8 cellular contexts compared by ENCODE assay signal in genomic region chr1:197775282-197776262, GRCh38. TPM values are rescaled to one million over a fixed set of nuclear protein-coding genes. Genes with fewer than 3 reads are reported as not detected.
A peak's percentile ranks its signal among the peaks of the same experiment; 100 is the strongest.
DNase-seq lines count a peak whose midpoint lies in the region; ATAC-seq lines count a peak whose summit lies in the region.

Gene DENND1B (minus strand): TSS chr1:197775480. CDS start chr1:197775155, 325 bp downstream.

- peak; percentile 59 for DNase-seq in ACHN
- peak; percentile 80 for DNase-seq in NCI-H748 (lab: John Stamatoyannopoulos, UW; ENCODE audit: unreplicated experiment)
- peak; percentile 87 for DNase-seq in activated CD4-positive, alpha-beta memory T cell treated with anti-CD3 and anti-CD28 coated beads, Interleukin-2, amount 10 ng/mL, durations not matched to agents 7 days and 5 days
- DNase-seq in effector CD4-positive, alpha-beta T cell, result peak; percentile 74
- peak; percentile 80 for DNase-seq in mesendoderm
- DNase-seq in stimulated activated CD8-positive, alpha-beta memory T cell treated with anti-CD3 and anti-CD28 coated beads, Interleukin-15, amount 100 ng/mL, for 24 hours (ENCODE audit: low read depth), result peak; percentile 52

- no peaks in the 10 kb centered on the region for H3K27me3 Mint-ChIP-seq in activated CD4-positive, alpha-beta memory T cell treated with anti-CD3 and anti-CD28 coated beads, Interleukin-2, amount 10 ng/mL, durations not matched to agents 7 days and 5 days

- peaks cover 21% of the 10 kb centered on the region for H3K36me3 Mint-ChIP-seq in activated CD4-positive, alpha-beta memory T cell treated with anti-CD3 and anti-CD28 coated beads, Interleukin-2, amount 10 ng/mL, durations not matched to agents 7 days and 5 days (ENCODE audit: low read depth)

- H3K27me3 ChIP-seq in mesendoderm (ENCODE audit: insufficient read depth, low read length, poor library complexity), result no peaks in the 10 kb centered on the region

- H4K8ac ChIP-seq in mesendoderm (ENCODE audit: low read depth, low read length), result no peak within 1 kb of the TSS

- no peak within 1 kb of the TSS for H3K4ac ChIP-seq in mesendoderm (ENCODE audit: low read depth, low read length)

- peaks cover 67% of the 10 kb centered on the region for H3K4me1 Mint-ChIP-seq in activated CD4-positive, alpha-beta memory T cell treated with anti-CD3 and anti-CD28 coated beads, Interleukin-2, amount 10 ng/mL, durations not matched to agents 7 days and 5 days

- POLR2A ChIA-PET in activated CD4-positive, alpha-beta memory T cell treated with anti-CD3 and anti-CD28 coated beads, Interleukin-2, amount 10 ng/mL, durations not matched to agents 7 days and 5 days (lab: Charles Lee), result interaction anchor here (0.6 to 4.4 kb wide), 15 partner anchors 9 to 906 kb away, joined by 3 to 60 read pairs (median 3); partner anchors contain the start of genes C1orf53, NEK7 and PTPRC

- no peaks in the 10 kb centered on the region for H3K79me1 ChIP-seq in mesendoderm (ENCODE audit: low read length)

- no peaks in the 10 kb centered on the region for H3K4me1 ChIP-seq in mesendoderm (ENCODE audit: control insufficient read depth, low read depth, low read length)

- peak within 1 kb of the TSS; percentile 100 for H3K27ac Mint-ChIP-seq in activated CD4-positive, alpha-beta memory T cell treated with anti-CD3 and anti-CD28 coated beads, Interleukin-2, amount 10 ng/mL, durations not matched to agents 7 days and 5 days

- H3K9ac ChIP-seq in mesendoderm (ENCODE audit: low read length), result peak within 1 kb of the TSS; percentile 77

- peak within 1 kb of the TSS; percentile 74 for H3K23ac ChIP-seq in mesendoderm (ENCODE audit: low read length)

- no peak within 1 kb of the TSS for H2BK5ac ChIP-seq in mesendoderm (ENCODE audit: low read length)

- H2AK5ac ChIP-seq in mesendoderm (ENCODE audit: low read length), result no peak within 1 kb of the TSS

- no peaks in the 10 kb centered on the region for H3K9me3 Mint-ChIP-seq in activated CD4-positive, alpha-beta memory T cell treated with anti-CD3 and anti-CD28 coated beads, Interleukin-2, amount 10 ng/mL, durations not matched to agents 7 days and 5 days

- no peak within 1 kb of the TSS for H2BK15ac ChIP-seq in mesendoderm (replicated peaks; ENCODE audit: low read depth)

- H3K56ac ChIP-seq in mesendoderm (ENCODE audit: low read length), result peak within 1 kb of the TSS; percentile 86

- CTCF ChIA-PET in activated CD4-positive, alpha-beta memory T cell treated with anti-CD3 and anti-CD28 coated beads, Interleukin-2, amount 10 ng/mL, durations not matched to agents 7 days and 5 days (lab: Charles Lee), result interaction anchor here (1.2 to 1.3 kb wide), 2 partner anchors 9 to 13 kb away, joined by 3 to 7 read pairs; no protein-coding TSS in a partner anchor

- peak within 1 kb of the TSS; percentile 91 for H3K18ac ChIP-seq in mesendoderm (ENCODE audit: low read length)

- no peaks in the 10 kb centered on the region for H3K36me3 ChIP-seq in mesendoderm (ENCODE audit: control insufficient read depth, insufficient read depth, low read length)

- no peak within 1 kb of the TSS for H4K5ac ChIP-seq in mesendoderm (ENCODE audit: low read length)

- peak within 1 kb of the TSS; percentile 42 for H3K4me3 ChIP-seq in mesendoderm (ENCODE audit: low read length)

- no peak within 1 kb of the TSS for H2BK120ac ChIP-seq in mesendoderm (ENCODE audit: low read depth, low read length)

- WGBS in mesendoderm (ENCODE audit: extremely low coverage, insufficient coverage, low lambda C conversion rate), result no CpG with 5 or more reads among the region's 51 CpGs

- in situ Hi-C loops in ACHN (cut with HindIII; ENCODE audit: low pct_ligation_motif_present, low pct_unique_long_range_greater_than_20kb, low sequenced_read_pairs), result no loop called here

- peak within 1 kb of the TSS; percentile 87 for H3K4me3 Mint-ChIP-seq in activated CD4-positive, alpha-beta memory T cell treated with anti-CD3 and anti-CD28 coated beads, Interleukin-2, amount 10 ng/mL, durations not matched to agents 7 days and 5 days

- H3K4me2 ChIP-seq in mesendoderm (ENCODE audit: low read length), result peak within 1 kb of the TSS; percentile 77

- no peak within 1 kb of the TSS for H3K27ac ChIP-seq in mesendoderm (ENCODE audit: low read depth, low read length)

- ATAC-seq in GM18867 (IDR thresholded peaks at IDR 0.05; ENCODE audit: unreplicated experiment) (peak; percentile 74), HG03108 (IDR thresholded peaks at IDR 0.05; ENCODE audit: unreplicated experiment) (peak; percentile 64)

- H3K79me2 ChIP-seq in mesendoderm (ENCODE audit: control insufficient read depth, insufficient read depth, low read length), result no peaks in the 10 kb centered on the region

RNA-seq across cellular contexts. Expression of gene DENND1B, which starts in this region (rescaled TPM):
- 10 to 100 TPM; 30.6 to 31.0 TPM for total RNA-seq in activated CD4-positive, alpha-beta memory T cell treated with anti-CD3 and anti-CD28 coated beads, Interleukin-2, amount 10 ng/mL, durations not matched to agents 7 days and 5 days
- polyA plus RNA-seq in mesendoderm (2013, experiment 1 of 2), result 1.2 TPM
- 1.2 TPM for polyA plus RNA-seq in mesendoderm (2013, experiment 2 of 2)
